In genomic region chr4:140069068-140069467, GRCh38 we compare ENCODE assay signal across 17 cellular contexts.
DNase-seq lines count a peak whose midpoint lies in the region; ATAC-seq and TF ChIP-seq lines count a peak whose summit lies in the region.
"Had no signal": no experiment of that assay in that cellular context is flagged by ENCODE, and none has a peak within 500 bp of the region (broad histone marks: within the 10 kb centered on the region; RNA-seq: fewer than 3 reads in every experiment).

No MANE protein-coding gene starts in this region.

- peaks cover 50% of the 10 kb centered on the region for H3K4me1 Mint-ChIP-seq in T-helper 2 cell treated with Interferon-gamma antibody and Interleukin-4, amounts not matched to agents 5 μg/mL and 100 μg/mL, for 36 hours (ENCODE audit: low read depth)

- H3K27me3 ChIP-seq in PC-9 (ENCODE audit: insufficient read depth, low read depth) (no peaks in the 10 kb centered on the region), smooth muscle cell (ENCODE audit: low read depth) (no peaks in the 10 kb centered on the region)

- H3K9ac ChIP-seq in smooth muscle cell (ENCODE audit: low read depth), result no peak overlapping the region

- peak overlapping the region; percentile 71 for H3K27ac Mint-ChIP-seq in T-helper 2 cell treated with Interferon-gamma antibody and Interleukin-4, amounts not matched to agents 5 μg/mL and 100 μg/mL, for 36 hours
- H3K27ac Mint-ChIP-seq: activated naive CD4-positive, alpha-beta T cell treated with anti-CD3 and anti-CD28 coated beads for 36 hours had no signal

- no peak for DNase-seq in T-helper 2 cell treated with Interferon-gamma antibody and Interleukin-4, amounts not matched to agents 5 μg/mL and 100 μg/mL, for 36 hours (ENCODE audit: low spot score)
- DNase-seq in T-helper 2 cell, result no peak
- DNase-seq in PC-9, result peak; percentile 37 to 57
- peak; percentile 79 for DNase-seq in fibroblast of pulmonary artery (ENCODE audit: low read depth)
- DNase-seq in smooth muscle cell (lab: John Stamatoyannopoulos, UW; ENCODE audit: unreplicated experiment), result no peak
- DNase-seq in NCI-H510A (lab: John Stamatoyannopoulos, UW), result no peak
- DNase-seq: activated naive CD4-positive, alpha-beta T cell treated with anti-CD3 and anti-CD28 coated beads for 36 hours; GF-D8; NCI-H2107; nucleus accumbens; stimulated activated naive CD8-positive, alpha-beta T cell treated with anti-CD3 and anti-CD28 coated beads, Interleukin-15, amount 100 ng/mL, for 72 hours had no signal

- BruUV-seq in PC-9 (replicated peaks; lab: Mats Ljungman, UMichigan), result no TSS peak

- CTCF ChIA-PET in PC-9 (lab: Charles Lee), result no interaction called here

- H3K9me3 ChIP-seq in PC-9 (ENCODE audit: insufficient read depth, low read depth) (no peaks in the 10 kb centered on the region), smooth muscle cell (replicated peaks; ENCODE audit: low read depth) (no peaks in the 10 kb centered on the region)

- WGBS in smooth muscle cell (ENCODE audit: low lambda C conversion rate), result 68% methylated on average over 2 of the region's 2 CpGs

- TF ChIP-seq CTCF in PC-9 (conservative IDR thresholded peaks at IDR 0.05) (no peak), fibroblast of pulmonary artery (IDR thresholded peaks at IDR 0.05; ENCODE audit: low read length, missing control alignments) (no peak), smooth muscle cell (IDR thresholded peaks at IDR 0.05; ENCODE audit: borderline replicate concordance, insufficient read depth, poor library complexity, severe bottlenecking) (no peak)

- no peaks in the 10 kb centered on the region for H3K9me2 ChIP-seq in PC-9 (ENCODE audit: insufficient read depth)

- POLR2A ChIA-PET in PC-9 (lab: Charles Lee; ENCODE audit: unreplicated experiment), result no interaction called here

- H3K27ac ChIP-seq in PC-9, result peak overlapping the region; percentile 52
- peak overlapping the region; percentile 95 for H3K27ac ChIP-seq in smooth muscle cell (ENCODE audit: low read depth)
- H3K27ac ChIP-seq: HL-60, SK-N-MC, skin epidermis, VCaP had no signal

- H3K9me3 Mint-ChIP-seq in T-helper 2 cell treated with Interferon-gamma antibody and Interleukin-4, amounts not matched to agents 5 μg/mL and 100 μg/mL, for 36 hours, result no peaks in the 10 kb centered on the region
- H3K9me3 Mint-ChIP-seq: activated naive CD4-positive, alpha-beta T cell treated with anti-CD3 and anti-CD28 coated beads for 36 hours; stimulated activated naive CD8-positive, alpha-beta T cell treated with anti-CD3 and anti-CD28 coated beads, Interleukin-15, amount 100 ng/mL, for 72 hours had no signal

- H3K4me3 Mint-ChIP-seq in T-helper 2 cell treated with Interferon-gamma antibody and Interleukin-4, amounts not matched to agents 5 μg/mL and 100 μg/mL, for 36 hours, result peak overlapping the region; percentile 28
- H3K4me3 Mint-ChIP-seq: activated naive CD4-positive, alpha-beta T cell treated with anti-CD3 and anti-CD28 coated beads for 36 hours had no signal

- H3K79me2 ChIP-seq in PC-9 (ENCODE audit: low read depth), result peaks cover 38% of the 10 kb centered on the region
- peaks cover 50% of the 10 kb centered on the region for H3K79me2 ChIP-seq in smooth muscle cell (ENCODE audit: low read depth)

- H3K4me3 ChIP-seq in PC-9 (no peak overlapping the region), fibroblast of pulmonary artery (replicated peaks; ENCODE audit: low read depth, low read length) (no peak overlapping the region), smooth muscle cell (no peak overlapping the region)
- H3K4me3 ChIP-seq: SK-N-MC, skin epidermis had no signal

- peaks cover 5% of the 10 kb centered on the region for H3K36me3 Mint-ChIP-seq in T-helper 2 cell treated with Interferon-gamma antibody and Interleukin-4, amounts not matched to agents 5 μg/mL and 100 μg/mL, for 36 hours (ENCODE audit: low read depth)

- H2AFZ ChIP-seq in PC-9, result no peak overlapping the region
- no peak overlapping the region for H2AFZ ChIP-seq in smooth muscle cell (ENCODE audit: low read depth)

- H3F3A ChIP-seq in PC-9 (ENCODE audit: insufficient read depth, low read depth) (peaks cover 5% of the 10 kb centered on the region; the same call in 1 of the 2 replicates), smooth muscle cell (ENCODE audit: low read depth) (peaks cover 35% of the 10 kb centered on the region)

- H3K4me1 ChIP-seq in PC-9 (replicated peaks; ENCODE audit: insufficient read depth), result peaks cover 26% of the 10 kb centered on the region
- peaks cover 32% of the 10 kb centered on the region for H3K4me1 ChIP-seq in smooth muscle cell (ENCODE audit: low read depth)

- intact Hi-C loops in PC-9 (cut with micrococcal nuclease; ENCODE audit: unreplicated experiment), result no loop called here

- H3K4me2 ChIP-seq in PC-9 (peak overlapping the region; percentile 53), smooth muscle cell (peak overlapping the region; percentile 71)

- H3K36me3 ChIP-seq in PC-9 (ENCODE audit: low read depth), result peaks cover 4% of the 10 kb centered on the region; the same call in 1 of the 2 replicates
- no peaks in the 10 kb centered on the region for H3K36me3 ChIP-seq in smooth muscle cell (ENCODE audit: low read depth)

- ATAC-seq in HG02840 (IDR thresholded peaks at IDR 0.05; ENCODE audit: low FRiP score, unreplicated experiment) (no peak), GM21619 (IDR thresholded peaks at IDR 0.05; ENCODE audit: unreplicated experiment) (no peak)
- ATAC-seq: stimulated activated naive CD8-positive, alpha-beta T cell treated with anti-CD3 and anti-CD28 coated beads, Interleukin-15, amount 100 ng/mL, for 72 hours had no signal

- H4K20me1 ChIP-seq in PC-9 (ENCODE audit: insufficient read depth) (no peaks in the 10 kb centered on the region), smooth muscle cell (ENCODE audit: low read depth) (no peaks in the 10 kb centered on the region)

- peaks cover 33% of the 10 kb centered on the region for H3K27me3 Mint-ChIP-seq in T-helper 2 cell treated with Interferon-gamma antibody and Interleukin-4, amounts not matched to agents 5 μg/mL and 100 μg/mL, for 36 hours (ENCODE audit: low read depth)

Comparison
In these comparisons a context has a peak if more than half of its experiments do, and no peak if none do; other contexts are left out.
1. DNase-seq: peak in PC-9 (2 of 2) and fibroblast of pulmonary artery (single experiment); none in T-helper 2 cell treated with Interferon-gamma antibody and Interleukin-4, amounts not matched to agents 5 μg/mL and 100 μg/mL, for 36 hours (single experiment), T-helper 2 cell (0 of 5), smooth muscle cell (single experiment) and NCI-H510A (single experiment).